ENCODE assay signal across 8 cellular contexts in the genomic region with DNA sequence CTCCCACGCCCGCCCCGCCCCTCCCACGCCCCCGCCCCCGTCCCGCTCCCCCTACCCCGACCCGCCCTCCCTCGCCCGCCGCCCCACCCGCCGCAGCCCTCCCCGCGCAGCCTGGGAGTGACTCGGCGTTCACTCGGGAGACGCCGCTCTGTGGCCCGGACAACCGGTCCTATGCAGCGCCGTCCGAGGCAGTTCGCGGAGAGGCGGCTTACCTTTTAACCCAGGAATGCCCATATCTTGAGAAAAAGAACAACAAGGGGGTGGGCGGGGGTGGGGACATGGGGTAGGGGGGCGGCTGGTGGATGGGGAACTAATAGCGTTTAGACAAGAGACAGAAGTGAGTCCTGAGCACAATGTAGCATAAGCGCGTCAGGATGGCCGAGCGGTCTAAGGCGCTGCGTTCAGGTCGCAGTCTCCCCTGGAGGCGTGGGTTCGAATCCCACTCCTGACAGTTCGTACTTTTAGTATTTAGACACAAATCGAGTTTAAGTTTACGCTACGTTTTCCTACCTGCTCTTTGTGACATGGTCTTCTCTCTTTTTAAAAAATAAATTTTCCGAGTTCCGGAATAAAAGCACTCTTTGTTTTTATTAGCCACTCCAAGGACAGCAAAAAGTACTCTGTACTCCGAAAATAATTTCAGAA. TPM values are rescaled to one million over a fixed set of nuclear protein-coding genes. Genes with fewer than 3 reads are reported as not detected.
DNase-seq lines count a peak whose midpoint lies in the region; ATAC-seq and TF ChIP-seq lines count a peak whose summit lies in the region.

No MANE protein-coding gene starts in this region.

- H3K27ac ChIP-seq in liver (ENCODE audit: low read depth in 1 of 2, low read length in 2 of 2), result peak overlapping the region; percentile 82 to 86

- no peaks in the 10 kb centered on the region for H3K36me3 Mint-ChIP-seq in dendritic cell treated with granulocyte-macrophage colony-stimulating factor and Interleukin-4, amounts not matched to agents 40 ng/mL and 50 ng/mL, for 4 days (ENCODE audit: low read depth)

- peak overlapping the region; percentile 60 to 78 for H3K9ac ChIP-seq in liver (ENCODE audit: low read depth in 1 of 2, low read length in 2 of 2)

- peak overlapping the region; percentile 37 to 81 (median 49) for H3K4me3 ChIP-seq in liver (ENCODE audit: low read depth in 1 of 3, low read length in 3 of 3)

- intact Hi-C loops in dendritic cell treated with granulocyte-macrophage colony-stimulating factor and Interleukin-4, amounts not matched to agents 40 ng/mL and 50 ng/mL, for 4 days (cut with micrococcal nuclease), result loop anchor here (2.0 to 5.0 kb wide), 2 partner anchors 16 to 44 kb away; no protein-coding TSS in a partner anchor

- under 1% methylated on average over 48 of the region's 48 CpGs for WGBS in liver

- H3K4me1 ChIP-seq in liver (ENCODE audit: control insufficient read depth in 4 of 4, insufficient read depth in 4 of 4, low read length in 3 of 4), result peaks cover 0 to 6% (median 1%) of the 10 kb centered on the region in 4 donors

- TF ChIP-seq POLR2A in GM19099 (IDR thresholded peaks at IDR 0.05; ENCODE audit: extremely low read depth, insufficient read length, low read depth), result peak; percentile 50

- peaks cover 41% of the 10 kb centered on the region for H3K4me1 Mint-ChIP-seq in dendritic cell treated with granulocyte-macrophage colony-stimulating factor and Interleukin-4, amounts not matched to agents 40 ng/mL and 50 ng/mL, for 4 days (ENCODE audit: low read depth)

- H3K36me3 ChIP-seq in liver (ENCODE audit: control insufficient read depth in 4 of 4, insufficient read depth in 3 of 4, low read depth in 1 of 4, low read length in 3 of 4), result no peaks in the 10 kb centered on the region

- H3K4me3 Mint-ChIP-seq in dendritic cell treated with granulocyte-macrophage colony-stimulating factor and Interleukin-4, amounts not matched to agents 40 ng/mL and 50 ng/mL, for 4 days, result peak overlapping the region; percentile 84

- ATAC-seq in HG03378 (IDR thresholded peaks at IDR 0.05; ENCODE audit: unreplicated experiment), result peak; percentile 62

- peak in 1 of 2 donors; percentile 6 for TF ChIP-seq RAD21 in liver (IDR thresholded peaks at IDR 0.05)

- TF ChIP-seq CTCF in liver (IDR thresholded peaks at IDR 0.05; ENCODE audit: low read depth, low read length, missing input control), result no peak

- no peaks in the 10 kb centered on the region for H3K27me3 ChIP-seq in liver (ENCODE audit: control insufficient read depth in 4 of 4, insufficient read depth in 4 of 4, low read length in 3 of 4)

- no peaks in the 10 kb centered on the region for H3K27me3 Mint-ChIP-seq in dendritic cell treated with granulocyte-macrophage colony-stimulating factor and Interleukin-4, amounts not matched to agents 40 ng/mL and 50 ng/mL, for 4 days

- peak overlapping the region; percentile 98 for H3K27ac Mint-ChIP-seq in dendritic cell treated with granulocyte-macrophage colony-stimulating factor and Interleukin-4, amounts not matched to agents 40 ng/mL and 50 ng/mL, for 4 days

- DNase-seq in Ammon's horn (ENCODE audit: low spot score), result peak; percentile 95
- peak; percentile 62 to 89 for DNase-seq in NCI-H526 (lab: John Stamatoyannopoulos, UW)
- DNase-seq in activated CD4-positive, alpha-beta T cell treated with anti-CD3 and anti-CD28 coated beads, Interleukin-2, amount 50 U/mL, for 1 hour, result peak; percentile 80
- DNase-seq in stimulated activated CD4-positive, alpha-beta T cell treated with anti-CD3 and anti-CD28 coated beads, Interleukin-4, amount 100 ng/mL, for 24 hours, result peak; percentile 87

- no peaks in the 10 kb centered on the region for H3K9me3 ChIP-seq in liver (ENCODE audit: control insufficient read depth in 4 of 4, low read length in 3 of 4)

- H3K9me3 Mint-ChIP-seq in dendritic cell treated with granulocyte-macrophage colony-stimulating factor and Interleukin-4, amounts not matched to agents 40 ng/mL and 50 ng/mL, for 4 days, result no peaks in the 10 kb centered on the region

TF ChIP-seq in liver, 16 proteins besides CTCF, POLR2A, EP300 and RAD21:
- TF ChIP-seq HNF4A (conservative IDR thresholded peaks at IDR 0.05) (no peak), FOXA1 (IDR thresholded peaks at IDR 0.05) (no peak), YY1 (IDR thresholded peaks at IDR 0.05) (no peak)
- TF ChIP-seq, protein P1, sequence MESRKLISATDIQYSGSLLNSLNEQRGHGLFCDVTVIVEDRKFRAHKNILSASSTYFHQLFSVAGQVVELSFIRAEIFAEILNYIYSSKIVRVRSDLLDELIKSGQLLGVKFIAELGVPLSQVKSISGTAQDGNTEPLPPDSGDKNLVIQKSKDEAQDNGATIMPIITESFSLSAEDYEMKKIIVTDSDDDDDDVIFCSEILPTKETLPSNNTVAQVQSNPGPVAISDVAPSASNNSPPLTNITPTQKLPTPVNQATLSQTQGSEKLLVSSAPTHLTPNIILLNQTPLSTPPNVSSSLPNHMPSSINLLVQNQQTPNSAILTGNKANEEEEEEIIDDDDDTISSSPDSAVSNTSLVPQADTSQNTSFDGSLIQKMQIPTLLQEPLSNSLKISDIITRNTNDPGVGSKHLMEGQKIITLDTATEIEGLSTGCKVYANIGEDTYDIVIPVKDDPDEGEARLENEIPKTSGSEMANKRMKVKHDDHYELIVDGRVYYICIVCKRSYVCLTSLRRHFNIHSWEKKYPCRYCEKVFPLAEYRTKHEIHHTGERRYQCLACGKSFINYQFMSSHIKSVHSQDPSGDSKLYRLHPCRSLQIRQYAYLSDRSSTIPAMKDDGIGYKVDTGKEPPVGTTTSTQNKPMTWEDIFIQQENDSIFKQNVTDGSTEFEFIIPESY (IDR thresholded peaks at IDR 0.05), result no peak
- TF ChIP-seq, protein P2, sequence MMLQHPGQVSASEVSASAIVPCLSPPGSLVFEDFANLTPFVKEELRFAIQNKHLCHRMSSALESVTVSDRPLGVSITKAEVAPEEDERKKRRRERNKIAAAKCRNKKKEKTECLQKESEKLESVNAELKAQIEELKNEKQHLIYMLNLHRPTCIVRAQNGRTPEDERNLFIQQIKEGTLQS (IDR thresholded peaks at IDR 0.05), result peak; percentile 99
- TF ChIP-seq, protein P3, sequence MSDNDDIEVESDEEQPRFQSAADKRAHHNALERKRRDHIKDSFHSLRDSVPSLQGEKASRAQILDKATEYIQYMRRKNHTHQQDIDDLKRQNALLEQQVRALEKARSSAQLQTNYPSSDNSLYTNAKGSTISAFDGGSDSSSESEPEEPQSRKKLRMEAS (IDR thresholded peaks at IDR 0.05), result peak; percentile 20

RNA-seq across cellular contexts. Expression of a gene that starts 17.2 kb away (rescaled TPM):
- 10 to 100 TPM; 10.2 to 13.3 TPM for total RNA-seq in liver
- 1 to 10 TPM; 8.2 to 9.9 TPM for polyA plus RNA-seq in liver

RNA-seq across cellular contexts. Expression of a gene that starts 20.9 kb away (rescaled TPM):
- total RNA-seq in liver, result not detected
- polyA plus RNA-seq in liver, result under 1 TPM in 1 of 2 donors, not detected in 1; 0.06 TPM

Comparison
In these comparisons a context has a peak if more than half of its experiments do, and no peak if none do; other contexts are left out.
1. Peak in every context shown above with its lines: DNase-seq, ATAC-seq, H3K4me3 ChIP-seq and H3K27ac ChIP-seq.